In the genomic region with DNA sequence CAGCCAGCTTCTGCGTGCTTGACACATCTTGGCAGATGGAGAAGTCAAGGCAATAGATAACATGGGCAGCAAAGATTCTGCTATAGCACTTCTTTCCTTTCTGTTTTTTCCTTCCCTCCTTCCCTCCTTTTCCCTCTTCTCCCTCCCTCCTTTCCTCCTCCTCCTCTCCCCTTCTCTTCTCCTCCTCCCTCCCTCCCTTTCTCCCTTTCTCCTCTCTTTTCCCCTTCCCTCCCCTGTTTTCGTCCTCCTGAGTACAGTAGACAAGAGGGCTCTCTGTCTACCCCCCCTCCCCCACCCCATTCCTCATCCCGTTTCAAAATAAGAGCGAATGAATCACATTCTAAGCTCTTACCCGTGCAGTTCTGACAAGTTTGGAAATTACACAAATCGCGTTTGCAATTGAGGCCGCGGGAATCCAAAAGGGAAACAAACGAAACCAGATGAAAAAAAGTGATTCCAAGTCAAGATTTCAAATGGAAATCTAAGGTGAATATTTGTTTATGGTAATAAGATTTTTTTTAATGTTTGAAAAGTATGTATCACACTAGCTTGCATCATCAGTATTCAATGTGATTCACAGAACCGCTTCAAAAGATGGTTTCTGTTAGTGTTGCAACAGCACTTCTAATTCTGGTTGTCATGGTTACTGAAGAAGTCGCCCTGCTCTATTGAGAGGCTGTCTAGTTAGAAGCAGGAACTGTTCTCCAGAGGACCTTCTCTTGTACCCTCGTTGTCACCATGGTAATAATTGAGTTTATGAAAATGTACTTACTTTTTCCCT, we compare ENCODE assay signal across 1 cellular context.
TF ChIP-seq lines count a peak whose summit lies in the region.

No MANE protein-coding gene starts in this region.

TF ChIP-seq in K562, 482 proteins besides CTCF, POLR2A, EP300 and RAD21 (continues in another document):
- TF ChIP-seq, protein P1, sequence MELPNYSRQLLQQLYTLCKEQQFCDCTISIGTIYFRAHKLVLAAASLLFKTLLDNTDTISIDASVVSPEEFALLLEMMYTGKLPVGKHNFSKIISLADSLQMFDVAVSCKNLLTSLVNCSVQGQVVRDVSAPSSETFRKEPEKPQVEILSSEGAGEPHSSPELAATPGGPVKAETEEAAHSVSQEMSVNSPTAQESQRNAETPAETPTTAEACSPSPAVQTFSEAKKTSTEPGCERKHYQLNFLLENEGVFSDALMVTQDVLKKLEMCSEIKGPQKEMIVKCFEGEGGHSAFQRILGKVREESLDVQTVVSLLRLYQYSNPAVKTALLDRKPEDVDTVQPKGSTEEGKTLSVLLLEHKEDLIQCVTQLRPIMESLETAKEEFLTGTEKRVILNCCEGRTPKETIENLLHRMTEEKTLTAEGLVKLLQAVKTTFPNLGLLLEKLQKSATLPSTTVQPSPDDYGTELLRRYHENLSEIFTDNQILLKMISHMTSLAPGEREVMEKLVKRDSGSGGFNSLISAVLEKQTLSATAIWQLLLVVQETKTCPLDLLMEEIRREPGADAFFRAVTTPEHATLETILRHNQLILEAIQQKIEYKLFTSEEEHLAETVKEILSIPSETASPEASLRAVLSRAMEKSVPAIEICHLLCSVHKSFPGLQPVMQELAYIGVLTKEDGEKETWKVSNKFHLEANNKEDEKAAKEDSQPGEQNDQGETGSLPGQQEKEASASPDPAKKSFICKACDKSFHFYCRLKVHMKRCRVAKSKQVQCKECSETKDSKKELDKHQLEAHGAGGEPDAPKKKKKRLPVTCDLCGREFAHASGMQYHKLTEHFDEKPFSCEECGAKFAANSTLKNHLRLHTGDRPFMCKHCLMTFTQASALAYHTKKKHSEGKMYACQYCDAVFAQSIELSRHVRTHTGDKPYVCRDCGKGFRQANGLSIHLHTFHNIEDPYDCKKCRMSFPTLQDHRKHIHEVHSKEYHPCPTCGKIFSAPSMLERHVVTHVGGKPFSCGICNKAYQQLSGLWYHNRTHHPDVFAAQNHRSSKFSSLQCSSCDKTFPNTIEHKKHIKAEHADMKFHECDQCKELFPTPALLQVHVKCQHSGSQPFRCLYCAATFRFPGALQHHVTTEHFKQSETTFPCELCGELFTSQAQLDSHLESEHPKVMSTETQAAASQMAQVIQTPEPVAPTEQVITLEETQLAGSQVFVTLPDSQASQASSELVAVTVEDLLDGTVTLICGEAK (IDR thresholded peaks at IDR 0.05): no peak
- TF ChIP-seq, protein P1 (CRISPR knock-in tag; IDR thresholded peaks at IDR 0.05): no peak
- TF ChIP-seq ZSCAN29 (IDR thresholded peaks at IDR 0.05): no peak
- TF ChIP-seq, protein P2, sequence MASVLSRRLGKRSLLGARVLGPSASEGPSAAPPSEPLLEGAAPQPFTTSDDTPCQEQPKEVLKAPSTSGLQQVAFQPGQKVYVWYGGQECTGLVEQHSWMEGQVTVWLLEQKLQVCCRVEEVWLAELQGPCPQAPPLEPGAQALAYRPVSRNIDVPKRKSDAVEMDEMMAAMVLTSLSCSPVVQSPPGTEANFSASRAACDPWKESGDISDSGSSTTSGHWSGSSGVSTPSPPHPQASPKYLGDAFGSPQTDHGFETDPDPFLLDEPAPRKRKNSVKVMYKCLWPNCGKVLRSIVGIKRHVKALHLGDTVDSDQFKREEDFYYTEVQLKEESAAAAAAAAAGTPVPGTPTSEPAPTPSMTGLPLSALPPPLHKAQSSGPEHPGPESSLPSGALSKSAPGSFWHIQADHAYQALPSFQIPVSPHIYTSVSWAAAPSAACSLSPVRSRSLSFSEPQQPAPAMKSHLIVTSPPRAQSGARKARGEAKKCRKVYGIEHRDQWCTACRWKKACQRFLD (CRISPR knock-in tag; IDR thresholded peaks at IDR 0.05): no peak
- no peak for TF ChIP-seq ZNF316 (IDR thresholded peaks at IDR 0.05)
- no peak for TF ChIP-seq MAFF (IDR thresholded peaks at IDR 0.05; ENCODE audit: low read length)
- TF ChIP-seq, protein P3, sequence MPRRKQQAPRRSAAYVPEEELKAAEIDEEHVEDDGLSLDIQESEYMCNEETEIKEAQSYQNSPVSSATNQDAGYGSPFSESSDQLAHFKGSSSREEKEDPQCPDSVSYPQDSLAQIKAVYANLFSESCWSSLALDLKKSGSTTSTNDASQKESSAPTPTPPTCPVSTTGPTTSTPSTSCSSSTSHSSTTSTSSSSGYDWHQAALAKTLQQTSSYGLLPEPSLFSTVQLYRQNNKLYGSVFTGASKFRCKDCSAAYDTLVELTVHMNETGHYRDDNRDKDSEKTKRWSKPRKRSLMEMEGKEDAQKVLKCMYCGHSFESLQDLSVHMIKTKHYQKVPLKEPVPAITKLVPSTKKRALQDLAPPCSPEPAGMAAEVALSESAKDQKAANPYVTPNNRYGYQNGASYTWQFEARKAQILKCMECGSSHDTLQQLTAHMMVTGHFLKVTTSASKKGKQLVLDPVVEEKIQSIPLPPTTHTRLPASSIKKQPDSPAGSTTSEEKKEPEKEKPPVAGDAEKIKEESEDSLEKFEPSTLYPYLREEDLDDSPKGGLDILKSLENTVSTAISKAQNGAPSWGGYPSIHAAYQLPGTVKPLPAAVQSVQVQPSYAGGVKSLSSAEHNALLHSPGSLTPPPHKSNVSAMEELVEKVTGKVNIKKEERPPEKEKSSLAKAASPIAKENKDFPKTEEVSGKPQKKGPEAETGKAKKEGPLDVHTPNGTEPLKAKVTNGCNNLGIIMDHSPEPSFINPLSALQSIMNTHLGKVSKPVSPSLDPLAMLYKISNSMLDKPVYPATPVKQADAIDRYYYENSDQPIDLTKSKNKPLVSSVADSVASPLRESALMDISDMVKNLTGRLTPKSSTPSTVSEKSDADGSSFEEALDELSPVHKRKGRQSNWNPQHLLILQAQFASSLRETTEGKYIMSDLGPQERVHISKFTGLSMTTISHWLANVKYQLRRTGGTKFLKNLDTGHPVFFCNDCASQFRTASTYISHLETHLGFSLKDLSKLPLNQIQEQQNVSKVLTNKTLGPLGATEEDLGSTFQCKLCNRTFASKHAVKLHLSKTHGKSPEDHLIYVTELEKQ (CRISPR knock-in tag; IDR thresholded peaks at IDR 0.05): no peak
- no peak for TF ChIP-seq TAL1 (IDR thresholded peaks at IDR 0.05)
- no peak for TF ChIP-seq GTF2F1 (IDR thresholded peaks at IDR 0.05; ENCODE audit: low read depth, low read length)
- TF ChIP-seq, protein P4, sequence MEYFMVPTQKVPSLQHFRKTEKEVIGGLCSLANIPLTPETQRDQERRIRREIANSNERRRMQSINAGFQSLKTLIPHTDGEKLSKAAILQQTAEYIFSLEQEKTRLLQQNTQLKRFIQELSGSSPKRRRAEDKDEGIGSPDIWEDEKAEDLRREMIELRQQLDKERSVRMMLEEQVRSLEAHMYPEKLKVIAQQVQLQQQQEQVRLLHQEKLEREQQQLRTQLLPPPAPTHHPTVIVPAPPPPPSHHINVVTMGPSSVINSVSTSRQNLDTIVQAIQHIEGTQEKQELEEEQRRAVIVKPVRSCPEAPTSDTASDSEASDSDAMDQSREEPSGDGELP (CRISPR knock-in tag; IDR thresholded peaks at IDR 0.05; ENCODE audit: borderline replicate concordance): no peak
- no peak for TF ChIP-seq ARID2 (IDR thresholded peaks at IDR 0.05)
- no peak for TF ChIP-seq POLR2AphosphoS5 (IDR thresholded peaks at IDR 0.05; ENCODE audit: control insufficient read depth, insufficient read depth, low read depth, low read length)
- TF ChIP-seq NFE2L1 (tag; IDR thresholded peaks at IDR 0.05; ENCODE audit: borderline replicate concordance, low read depth): no peak
- no peak for TF ChIP-seq ZNF143 (CRISPR knock-in tag; IDR thresholded peaks at IDR 0.05)
- no peak for TF ChIP-seq ASH1L (IDR thresholded peaks at IDR 0.05; ENCODE audit: borderline replicate concordance, low read depth, partially characterized antibody)
- TF ChIP-seq SRSF7 (optimal IDR thresholded peaks at IDR 0.05; ENCODE audit: low read depth, low read length): no peak
- TF ChIP-seq STAG1 (CRISPR knock-in tag; IDR thresholded peaks at IDR 0.05; ENCODE audit: borderline replicate concordance): no peak
- TF ChIP-seq CBX3 (IDR thresholded peaks at IDR 0.05; ENCODE audit: borderline replicate concordance in 1 of 2, low read length in 2 of 2): no peak
- TF ChIP-seq, protein P5, sequence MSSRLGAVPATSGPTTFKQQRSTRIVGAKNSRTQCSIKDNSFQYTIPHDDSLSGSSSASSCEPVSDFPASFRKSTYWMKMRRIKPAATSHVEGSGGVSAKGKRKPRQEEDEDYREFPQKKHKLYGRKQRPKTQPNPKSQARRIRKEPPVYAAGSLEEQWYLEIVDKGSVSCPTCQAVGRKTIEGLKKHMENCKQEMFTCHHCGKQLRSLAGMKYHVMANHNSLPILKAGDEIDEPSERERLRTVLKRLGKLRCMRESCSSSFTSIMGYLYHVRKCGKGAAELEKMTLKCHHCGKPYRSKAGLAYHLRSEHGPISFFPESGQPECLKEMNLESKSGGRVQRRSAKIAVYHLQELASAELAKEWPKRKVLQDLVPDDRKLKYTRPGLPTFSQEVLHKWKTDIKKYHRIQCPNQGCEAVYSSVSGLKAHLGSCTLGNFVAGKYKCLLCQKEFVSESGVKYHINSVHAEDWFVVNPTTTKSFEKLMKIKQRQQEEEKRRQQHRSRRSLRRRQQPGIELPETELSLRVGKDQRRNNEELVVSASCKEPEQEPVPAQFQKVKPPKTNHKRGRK (tag; IDR thresholded peaks at IDR 0.05): peak; percentile 84
- TF ChIP-seq MAFK (IDR thresholded peaks at IDR 0.05; ENCODE audit: low read length): no peak
- TF ChIP-seq MTA1 (IDR thresholded peaks at IDR 0.05; ENCODE audit: borderline replicate concordance): no peak
- no peak for TF ChIP-seq KLF1 (tag; IDR thresholded peaks at IDR 0.05)
- TF ChIP-seq RCOR1 (IDR thresholded peaks at IDR 0.05; ENCODE audit: borderline replicate concordance in 1 of 2, low read depth in 2 of 2, low read length in 2 of 2): 0 out of 4 replicates have a peak, but pooled peaks of 1 of the 2 experiments have one; percentile 12
- TF ChIP-seq, protein P6, sequence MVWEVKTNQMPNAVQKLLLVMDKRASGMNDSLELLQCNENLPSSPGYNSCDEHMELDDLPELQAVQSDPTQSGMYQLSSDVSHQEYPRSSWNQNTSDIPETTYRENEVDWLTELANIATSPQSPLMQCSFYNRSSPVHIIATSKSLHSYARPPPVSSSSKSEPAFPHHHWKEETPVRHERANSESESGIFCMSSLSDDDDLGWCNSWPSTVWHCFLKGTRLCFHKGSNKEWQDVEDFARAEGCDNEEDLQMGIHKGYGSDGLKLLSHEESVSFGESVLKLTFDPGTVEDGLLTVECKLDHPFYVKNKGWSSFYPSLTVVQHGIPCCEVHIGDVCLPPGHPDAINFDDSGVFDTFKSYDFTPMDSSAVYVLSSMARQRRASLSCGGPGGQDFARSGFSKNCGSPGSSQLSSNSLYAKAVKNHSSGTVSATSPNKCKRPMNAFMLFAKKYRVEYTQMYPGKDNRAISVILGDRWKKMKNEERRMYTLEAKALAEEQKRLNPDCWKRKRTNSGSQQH (CRISPR knock-in tag; IDR thresholded peaks at IDR 0.05): no peak
- TF ChIP-seq TAF1 (IDR thresholded peaks at IDR 0.05; ENCODE audit: control insufficient read depth, extremely low read depth, insufficient read depth, low read length, severe bottlenecking): no peak
- no peak for TF ChIP-seq FOXM1 (IDR thresholded peaks at IDR 0.05; ENCODE audit: low read depth)
- no peak for TF ChIP-seq FOXM1 (CRISPR knock-in tag; IDR thresholded peaks at IDR 0.05; ENCODE audit: low read depth)
- TF ChIP-seq RHOXF2B (CRISPR knock-in tag; conservative IDR thresholded peaks at IDR 0.05): no peak
- TF ChIP-seq XRCC4 (IDR thresholded peaks at IDR 0.05; ENCODE audit: extremely low read depth, insufficient read depth, insufficient read length): no peak
- no peak for TF ChIP-seq ESRRB (CRISPR knock-in tag; IDR thresholded peaks at IDR 0.05; ENCODE audit: borderline replicate concordance)
- TF ChIP-seq, protein P7, sequence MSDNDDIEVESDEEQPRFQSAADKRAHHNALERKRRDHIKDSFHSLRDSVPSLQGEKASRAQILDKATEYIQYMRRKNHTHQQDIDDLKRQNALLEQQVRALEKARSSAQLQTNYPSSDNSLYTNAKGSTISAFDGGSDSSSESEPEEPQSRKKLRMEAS (CRISPR knock-in tag; IDR thresholded peaks at IDR 0.05): no peak
- TF ChIP-seq NONO (IDR thresholded peaks at IDR 0.05; ENCODE audit: low read depth in 2 of 2, low read length in 1 of 2): no peak
- no peak for TF ChIP-seq ZNF707 (CRISPR knock-in tag; conservative IDR thresholded peaks at IDR 0.05)
- no peak for TF ChIP-seq RBM17 (IDR thresholded peaks at IDR 0.05; ENCODE audit: borderline replicate concordance, low read depth, low read length)
- TF ChIP-seq RFX5 (IDR thresholded peaks at IDR 0.05; ENCODE audit: low read depth, low read length): no peak
- no peak for TF ChIP-seq SMARCE1 (IDR thresholded peaks at IDR 0.05)
- TF ChIP-seq, protein P8, sequence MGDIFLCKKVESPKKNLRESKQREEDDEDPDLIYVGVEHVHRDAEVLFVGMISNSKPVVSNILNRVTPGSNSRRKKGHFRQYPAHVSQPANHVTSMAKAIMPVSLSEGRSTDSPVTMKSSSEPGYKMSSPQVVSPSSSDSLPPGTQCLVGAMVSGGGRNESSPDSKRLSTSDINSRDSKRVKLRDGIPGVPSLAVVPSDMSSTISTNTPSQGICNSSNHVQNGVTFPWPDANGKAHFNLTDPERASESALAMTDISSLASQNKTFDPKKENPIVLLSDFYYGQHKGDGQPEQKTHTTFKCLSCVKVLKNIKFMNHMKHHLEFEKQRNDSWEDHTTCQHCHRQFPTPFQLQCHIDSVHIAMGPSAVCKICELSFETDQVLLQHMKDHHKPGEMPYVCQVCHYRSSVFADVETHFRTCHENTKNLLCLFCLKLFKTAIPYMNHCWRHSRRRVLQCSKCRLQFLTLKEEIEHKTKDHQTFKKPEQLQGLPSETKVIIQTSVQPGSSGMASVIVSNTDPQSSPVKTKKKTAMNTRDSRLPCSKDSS (IDR thresholded peaks at IDR 0.05; ENCODE audit: low read depth, partially characterized antibody): no peak
